In genomic region chr10:123096452-123096851, GRCh38 we compare ENCODE assay signal across 25 cellular contexts. TPM values are rescaled to one million over a fixed set of nuclear protein-coding genes. Genes with fewer than 3 reads are reported as not detected.
DNase-seq lines count a peak whose midpoint lies in the region; ATAC-seq lines count a peak whose summit lies in the region.
"Had no signal": no experiment of that assay in that cellular context is flagged by ENCODE, and none has a peak within 500 bp of the region (broad histone marks: within the 10 kb centered on the region; RNA-seq: fewer than 3 reads in every experiment).

No MANE protein-coding gene starts in this region.

- H3K27me3 ChIP-seq in right cardiac atrium (ENCODE audit: control insufficient read depth, insufficient read depth) = no peaks in the 10 kb centered on the region

- H3K4me1 ChIP-seq in right cardiac atrium (ENCODE audit: control insufficient read depth, insufficient read depth, low read length) = no peaks in the 10 kb centered on the region
- H3K4me1 ChIP-seq: BE2C, HAP-1 had no signal

- WGBS in right cardiac atrium = 67% methylated on average over 5 of the region's 5 CpGs

- no peak overlapping the region for H3K4me3 ChIP-seq in right cardiac atrium (ENCODE audit: low read length)
- H3K4me3 ChIP-seq: GM12878, GM23248, HAP-1 had no signal

- no peaks in the 10 kb centered on the region for H3K9me3 ChIP-seq in right cardiac atrium (ENCODE audit: control insufficient read depth, low read length)
- H3K9me3 ChIP-seq: BE2C, HAP-1 had no signal

- ATAC-seq in Right ventricle myocardium superior (ENCODE audit: poor library complexity) (peak; percentile 68), right cardiac atrium (no peak), HG02870 (IDR thresholded peaks at IDR 0.05; ENCODE audit: unreplicated experiment) (no peak)
- ATAC-seq: GM12878 had no signal

- no peak for DNase-seq in Right ventricle myocardium superior
- DNase-seq in right cardiac atrium = no peak
- DNase-seq in Ammon's horn (ENCODE audit: low spot score) = peak; percentile 18
- peak; percentile 9 for DNase-seq in globus pallidus (ENCODE audit: low spot score)
- peak; percentile 11 for DNase-seq in midbrain (lab: John Stamatoyannopoulos, UW)
- no peak for DNase-seq in NCI-H82 treated with DMSO at 0.1 percent for 48 hours (lab: John Stamatoyannopoulos, UW; ENCODE audit: unreplicated experiment)
- DNase-seq in activated CD4-positive, CD25-positive, alpha-beta regulatory T cell treated with anti-CD3 and anti-CD28 coated beads, Interleukin-2, amount 50 U/mL, for 72 hours = no peak
- DNase-seq: BE2C; C1 segment of cervical spinal cord; CD4-positive, CD25-positive, alpha-beta regulatory T cell; CD8-positive, alpha-beta memory T cell; COR-L47; DMS 273 treated with DMSO at 0.1 percent for 48 hours; DND-41; EL; GM23248; IMR-90 had no signal

- intact Hi-C loops in Right ventricle myocardium superior (cut with DNase I) = no loop called here
- intact Hi-C loops in right cardiac atrium (cut with DNase I) = no loop called here

- no peak overlapping the region for H3K27ac ChIP-seq in right cardiac atrium (ENCODE audit: low read length)
- H3K27ac ChIP-seq: GM23248, HL-60 had no signal

RNA-seq across cellular contexts. Expression of gene HMX3, which starts 39.3 kb away (rescaled TPM):
- total RNA-seq in Right ventricle myocardium superior (not detected), right cardiac atrium (not detected)
- polyA plus RNA-seq in right cardiac atrium = not detected
- total RNA-seq: A172; CD4-positive, CD25-positive, alpha-beta regulatory T cell; CD8-positive, alpha-beta memory T cell; G401; GM23248; HT1080; IMR-90 had no signal
- polyA plus RNA-seq: CD4-positive, CD25-positive, alpha-beta regulatory T cell; CD8-positive, alpha-beta memory T cell; GM23248; IMR-90 had no signal

RNA-seq across cellular contexts. Expression of gene HMX2, which starts 51.5 kb away (rescaled TPM):
- total RNA-seq in Right ventricle myocardium superior (not detected), right cardiac atrium (not detected)
- not detected for polyA plus RNA-seq in right cardiac atrium
- total RNA-seq: A172; CD4-positive, CD25-positive, alpha-beta regulatory T cell; CD8-positive, alpha-beta memory T cell; G401; GM23248; H4; IMR-90 had no signal
- polyA plus RNA-seq: CD8-positive, alpha-beta memory T cell; GM23248; IMR-90 had no signal

RNA-seq across cellular contexts. Expression of gene BUB3, which starts 57.8 kb away (rescaled TPM):
- total RNA-seq in Right ventricle myocardium superior = 36.3 TPM
- 10 to 100 TPM; 33.7 to 43.0 (median 37.8) TPM for total RNA-seq in right cardiac atrium
- 28.3 TPM for polyA plus RNA-seq in right cardiac atrium

Comparison
In these comparisons a context has a peak if more than half of its experiments do, and no peak if none do; other contexts are left out.
1. DNase-seq: peak in Ammon's horn (single experiment), globus pallidus (single experiment) and midbrain (single experiment); none in Right ventricle myocardium superior (single experiment), right cardiac atrium (0 of 3), NCI-H82 treated with DMSO at 0.1 percent for 48 hours (single experiment) and activated CD4-positive, CD25-positive, alpha-beta regulatory T cell treated with anti-CD3 and anti-CD28 coated beads, Interleukin-2, amount 50 U/mL, for 72 hours (single experiment).